Comparison of ENCODE assay signal across 1 cellular context in the genomic region with DNA sequence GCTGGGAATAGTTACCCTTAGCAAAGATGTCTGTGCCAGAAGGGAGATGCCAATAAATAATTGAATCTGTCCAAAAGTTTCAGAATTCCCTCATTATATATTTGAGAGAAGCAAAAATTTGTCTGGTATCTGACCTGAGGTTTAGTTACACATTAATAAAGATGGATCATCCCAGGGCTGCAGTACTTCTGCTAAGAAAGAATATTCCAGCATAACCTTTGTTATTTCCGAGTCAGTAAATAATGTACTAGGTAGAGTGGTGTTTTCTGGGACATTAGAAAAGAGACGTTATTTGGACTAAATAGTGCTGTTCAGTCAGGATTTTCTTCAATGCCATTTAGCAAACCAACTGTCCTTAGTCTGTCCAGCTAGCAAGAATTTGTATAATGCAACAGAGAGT.
TF ChIP-seq lines count a peak whose summit lies in the region.

No MANE protein-coding gene starts in this region.

TF ChIP-seq in HepG2, 621 proteins besides CTCF, POLR2A, EP300 and RAD21:
- TF ChIP-seq SALL1 (CRISPR knock-in tag; IDR thresholded peaks at IDR 0.05): no peak
- no peak for TF ChIP-seq ZBTB38 (CRISPR knock-in tag; IDR thresholded peaks at IDR 0.05)
- TF ChIP-seq U2AF1 (optimal IDR thresholded peaks at IDR 0.05; ENCODE audit: low read depth, low read length): no peak
- TF ChIP-seq CBFB (CRISPR knock-in tag; IDR thresholded peaks at IDR 0.05): no peak
- TF ChIP-seq ZNF138 (CRISPR knock-in tag; IDR thresholded peaks at IDR 0.05; ENCODE audit: low read depth): no peak
- TF ChIP-seq, protein P1, sequence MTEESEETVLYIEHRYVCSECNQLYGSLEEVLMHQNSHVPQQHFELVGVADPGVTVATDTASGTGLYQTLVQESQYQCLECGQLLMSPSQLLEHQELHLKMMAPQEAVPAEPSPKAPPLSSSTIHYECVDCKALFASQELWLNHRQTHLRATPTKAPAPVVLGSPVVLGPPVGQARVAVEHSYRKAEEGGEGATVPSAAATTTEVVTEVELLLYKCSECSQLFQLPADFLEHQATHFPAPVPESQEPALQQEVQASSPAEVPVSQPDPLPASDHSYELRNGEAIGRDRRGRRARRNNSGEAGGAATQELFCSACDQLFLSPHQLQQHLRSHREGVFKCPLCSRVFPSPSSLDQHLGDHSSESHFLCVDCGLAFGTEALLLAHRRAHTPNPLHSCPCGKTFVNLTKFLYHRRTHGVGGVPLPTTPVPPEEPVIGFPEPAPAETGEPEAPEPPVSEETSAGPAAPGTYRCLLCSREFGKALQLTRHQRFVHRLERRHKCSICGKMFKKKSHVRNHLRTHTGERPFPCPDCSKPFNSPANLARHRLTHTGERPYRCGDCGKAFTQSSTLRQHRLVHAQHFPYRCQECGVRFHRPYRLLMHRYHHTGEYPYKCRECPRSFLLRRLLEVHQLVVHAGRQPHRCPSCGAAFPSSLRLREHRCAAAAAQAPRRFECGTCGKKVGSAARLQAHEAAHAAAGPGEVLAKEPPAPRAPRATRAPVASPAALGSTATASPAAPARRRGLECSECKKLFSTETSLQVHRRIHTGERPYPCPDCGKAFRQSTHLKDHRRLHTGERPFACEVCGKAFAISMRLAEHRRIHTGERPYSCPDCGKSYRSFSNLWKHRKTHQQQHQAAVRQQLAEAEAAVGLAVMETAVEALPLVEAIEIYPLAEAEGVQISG (CRISPR knock-in tag; IDR thresholded peaks at IDR 0.05): no peak
- TF ChIP-seq SAFB2 (CRISPR knock-in tag; IDR thresholded peaks at IDR 0.05; ENCODE audit: borderline replicate concordance, low read depth): no peak
- TF ChIP-seq XBP1 (CRISPR knock-in tag; IDR thresholded peaks at IDR 0.05): no peak
- TF ChIP-seq NFE2L1 (CRISPR knock-in tag; IDR thresholded peaks at IDR 0.05; ENCODE audit: borderline replicate concordance): no peak
